Comparison of ENCODE assay signal across 20 cellular contexts in genomic region chr3:100179692-100180349, GRCh38.
"Had no signal": no experiment of that assay in that cellular context is flagged by ENCODE, and none has a peak within 500 bp of the region (broad histone marks: within the 10 kb centered on the region; RNA-seq: fewer than 3 reads in every experiment).

No MANE protein-coding gene starts in this region.

- H3K4me1 ChIP-seq: pancreas had no signal

- H3K27me3 ChIP-seq: dorsolateral prefrontal cortex, gastrocnemius medialis, pancreas, testis, tibial artery had no signal

- ATAC-seq: esophagus mucosa; gastrocnemius medialis; left lobe of liver; natural killer cell; pancreas; sciatic nerve; stimulated activated effector memory CD8-positive, alpha-beta T cell treated with anti-CD3 and anti-CD28 coated beads, Interleukin-12 subunit alpha, Interleukin-12 subunit beta, amount 100 ng/mL, for 72 hours; stimulated activated naive CD8-positive, alpha-beta T cell treated with anti-CD3 and anti-CD28 coated beads, Interleukin-15, Interleukin-2, amounts not matched to agents 100 U/mL and 50 U/mL, for 24 hours had no signal

- H3K27ac ChIP-seq: dorsolateral prefrontal cortex, gastrocnemius medialis, pancreas, testis, tibial artery had no signal

- H3K4me3 ChIP-seq: dorsolateral prefrontal cortex, gastrocnemius medialis, lung, pancreas, testis, tibial artery had no signal

- DNase-seq: dorsolateral prefrontal cortex; effector CD4-positive, alpha-beta T cell; foreskin fibroblast; gastrocnemius medialis; head of caudate nucleus; kidney; natural killer cell; occipital lobe; pancreas; stimulated activated CD4-positive, alpha-beta T cell treated with anti-CD3 and anti-CD28 coated beads, Interleukin-2, amount 100 ng/mL, for 24 hours; stimulated activated CD4-positive, alpha-beta T cell treated with anti-CD3 and anti-CD28 coated beads, Interleukin-4, amount 100 ng/mL, for 24 hours; stimulated activated naive CD8-positive, alpha-beta T cell treated with anti-CD3 and anti-CD28 coated beads, Interleukin-15, Interleukin-2, amounts not matched to agents 100 U/mL and 50 U/mL, for 24 hours; substantia nigra; testis; tibial artery had no signal

- FAIRE-seq: kidney, pancreas had no signal

- H3K9me3 ChIP-seq: testis had no signal
